1 cellular context compared by ENCODE assay signal in genomic region chr1:37562984-37563383, GRCh38.
A peak's percentile ranks its signal among the peaks of the same experiment; 100 is the strongest.
TF ChIP-seq lines count a peak whose summit lies in the region.

No MANE protein-coding gene starts in this region.

TF ChIP-seq in K562, 482 proteins besides CTCF, POLR2A, EP300 and RAD21 (continues in another document):
- no peak for TF ChIP-seq CBX8 (IDR thresholded peaks at IDR 0.05; ENCODE audit: borderline replicate concordance, extremely low read depth, low read depth, low read length, poor library complexity, severe bottlenecking)
- TF ChIP-seq KLF16 (IDR thresholded peaks at IDR 0.05), result peak; percentile 67; the same call in 1 of the 2 replicates
- no peak for TF ChIP-seq SLC30A9 (CRISPR knock-in tag; IDR thresholded peaks at IDR 0.05)
- TF ChIP-seq ZNF764 (CRISPR knock-in tag; IDR thresholded peaks at IDR 0.05; ENCODE audit: low read depth), result no peak
- peak; percentile 46; the same call in 1 of the 2 replicates for TF ChIP-seq ZKSCAN8 (CRISPR knock-in tag; IDR thresholded peaks at IDR 0.05)
- peak; percentile 93 for TF ChIP-seq SMARCA4 (IDR thresholded peaks at IDR 0.05)
- peak in 1 of 2 experiments; percentile 68; a peak in 2 of 4 replicates for TF ChIP-seq TBL1XR1 (IDR thresholded peaks at IDR 0.05; ENCODE audit: low read length in 2 of 2)
- peak; percentile 76 for TF ChIP-seq PHB2 (IDR thresholded peaks at IDR 0.05; ENCODE audit: low read depth)
- TF ChIP-seq HDAC1 (IDR thresholded peaks at IDR 0.05), result peak in 1 of 2 experiments; percentile 29; a peak in 1 of 4 replicates
- TF ChIP-seq FOXK2 (conservative IDR thresholded peaks at IDR 0.05 in 1 of 2, IDR thresholded peaks at IDR 0.05 in 1 of 2; ENCODE audit: low read depth in 2 of 2), result 0 out of 4 replicates have a peak, but pooled peaks of 1 of the 2 experiments have one; percentile 35
- peak; percentile 63 to 68 for TF ChIP-seq KDM1A (IDR thresholded peaks at IDR 0.05)
- peak in 1 of 2 experiments; percentile 29; a peak in 1 of 4 replicates for TF ChIP-seq FOXA3 (CRISPR knock-in tag; conservative IDR thresholded peaks at IDR 0.05 in 1 of 2, IDR thresholded peaks at IDR 0.05 in 1 of 2)
- TF ChIP-seq AFF4 (CRISPR knock-in tag; IDR thresholded peaks at IDR 0.05), result 0 out of 2 replicates have a peak, but pooled peaks have one; percentile 61
- TF ChIP-seq NFIC (IDR thresholded peaks at IDR 0.05), result peak; percentile 64
- TF ChIP-seq CBX3 (IDR thresholded peaks at IDR 0.05; ENCODE audit: borderline replicate concordance in 1 of 2, low read length in 2 of 2), result peak in 1 of 2 experiments; percentile 31; a peak in 1 of 3 replicates
- no peak for TF ChIP-seq ZNF609 (CRISPR knock-in tag; IDR thresholded peaks at IDR 0.05; ENCODE audit: borderline replicate concordance)
- TF ChIP-seq SMARCC2 (IDR thresholded peaks at IDR 0.05; ENCODE audit: low read depth), result peak; percentile 64; the same call in 1 of the 2 replicates
- peak; percentile 84 for TF ChIP-seq PML (IDR thresholded peaks at IDR 0.05; ENCODE audit: low read length)
- TF ChIP-seq HNRNPUL1 (IDR thresholded peaks at IDR 0.05; ENCODE audit: low read length), result no peak
- TF ChIP-seq ZNF766 (CRISPR knock-in tag; conservative IDR thresholded peaks at IDR 0.05), result peak; percentile 55; the same call in 1 of the 2 replicates
- TF ChIP-seq CC2D1A (IDR thresholded peaks at IDR 0.05), result peak; percentile 35; the same call in 1 of the 2 replicates
- 0 out of 2 replicates have a peak, but pooled peaks have one; percentile 25 for TF ChIP-seq HDAC2 (IDR thresholded peaks at IDR 0.05)
- peak; percentile 98 for TF ChIP-seq TCF3 (CRISPR knock-in tag; IDR thresholded peaks at IDR 0.05)
- peak; percentile 96 for TF ChIP-seq TAL1 (IDR thresholded peaks at IDR 0.05)
- TF ChIP-seq CHAMP1 (IDR thresholded peaks at IDR 0.05), result peak; percentile 67; the same call in 1 of the 2 replicates
- TF ChIP-seq EHMT2 (IDR thresholded peaks at IDR 0.05), result 0 out of 2 replicates have a peak, but pooled peaks have one; percentile 25
- no peak for TF ChIP-seq ZBTB9 (CRISPR knock-in tag; IDR thresholded peaks at IDR 0.05)
- TF ChIP-seq TSC22D4 (tag; IDR thresholded peaks at IDR 0.05), result no peak
- 0 out of 2 replicates have a peak, but pooled peaks have one; percentile 39 for TF ChIP-seq NBN (IDR thresholded peaks at IDR 0.05; ENCODE audit: low read depth)
- no peak for TF ChIP-seq TSHZ1 (CRISPR knock-in tag; IDR thresholded peaks at IDR 0.05)
- peak in 1 of 2 experiments; percentile 22; a peak in 1 of 4 replicates for TF ChIP-seq MNT (conservative IDR thresholded peaks at IDR 0.05)
- TF ChIP-seq STAT5A (IDR thresholded peaks at IDR 0.05; ENCODE audit: borderline replicate concordance, low read length), result peak; percentile 80
- TF ChIP-seq SOX6 (IDR thresholded peaks at IDR 0.05), result peak; percentile 83
- no peak for TF ChIP-seq E2F4 (CRISPR knock-in tag; IDR thresholded peaks at IDR 0.05; ENCODE audit: low read depth)
- TF ChIP-seq NCOR1 (IDR thresholded peaks at IDR 0.05), result peak; percentile 94
- TF ChIP-seq POLR2AphosphoS5 (IDR thresholded peaks at IDR 0.05; ENCODE audit: control insufficient read depth, insufficient read depth, low read depth, low read length), result peak; percentile 93
- TF ChIP-seq CREB1 (IDR thresholded peaks at IDR 0.05), result 0 out of 2 replicates have a peak, but pooled peaks have one; percentile 22
- no peak for TF ChIP-seq CREB1 (CRISPR knock-in tag; IDR thresholded peaks at IDR 0.05)
- TF ChIP-seq GABPB1 (CRISPR knock-in tag; IDR thresholded peaks at IDR 0.05), result no peak
- no peak for TF ChIP-seq ZBTB34 (CRISPR knock-in tag; IDR thresholded peaks at IDR 0.05)
- TF ChIP-seq ARID1B (IDR thresholded peaks at IDR 0.05), result peak; percentile 95
- peak; percentile 74 for TF ChIP-seq SMARCE1 (IDR thresholded peaks at IDR 0.05)
- peak; percentile 91 for TF ChIP-seq MTA2 (IDR thresholded peaks at IDR 0.05; ENCODE audit: low read depth)
- TF ChIP-seq FOXM1 (IDR thresholded peaks at IDR 0.05; ENCODE audit: low read depth), result peak; percentile 77
- no peak for TF ChIP-seq FOXM1 (CRISPR knock-in tag; IDR thresholded peaks at IDR 0.05; ENCODE audit: low read depth)
